26 cellular contexts compared by ENCODE assay signal in the genomic region with DNA sequence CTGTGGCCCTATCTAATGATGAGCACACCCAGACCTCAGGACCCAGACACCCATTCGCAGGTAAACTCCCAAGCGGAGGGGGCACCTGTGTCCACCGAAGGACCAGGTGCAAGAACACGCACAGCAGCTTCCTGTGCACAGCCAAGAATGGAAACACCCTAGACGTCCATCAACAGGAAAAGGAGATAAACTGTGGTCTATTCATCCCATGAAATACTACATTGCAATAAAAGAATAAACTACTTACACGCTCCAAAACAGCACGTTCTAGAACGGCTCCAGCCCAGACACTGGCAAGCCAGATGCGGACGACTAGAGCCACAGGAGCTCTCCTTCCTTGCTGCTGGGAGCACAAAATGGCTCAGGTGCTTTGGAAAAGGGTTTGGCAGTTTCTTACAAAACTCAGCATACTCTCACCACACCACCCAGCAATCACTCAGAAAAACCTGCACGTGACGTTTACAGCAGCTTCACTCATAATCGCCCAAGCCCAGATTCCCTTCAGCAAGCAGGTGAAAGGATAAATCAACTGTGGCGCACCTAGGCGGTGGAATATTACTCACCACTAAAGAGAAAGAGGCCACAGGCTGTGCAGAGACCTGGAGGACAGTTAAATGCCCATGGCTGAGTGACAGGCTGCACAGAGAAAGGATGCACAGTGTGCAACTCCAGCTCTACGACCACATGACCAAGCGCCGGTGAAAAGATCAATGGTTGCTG.
"Had no signal": no experiment of that assay in that cellular context is flagged by ENCODE, and none has a peak within 500 bp of the region (broad histone marks: within the 10 kb centered on the region; RNA-seq: fewer than 3 reads in every experiment).

No MANE protein-coding gene starts in this region.

- H3K4me2 ChIP-seq: neural progenitor cell had no signal

- ATAC-seq: gastrocnemius medialis; left lobe of liver; psoas muscle; right cardiac atrium; stimulated activated effector memory CD8-positive, alpha-beta T cell treated with anti-CD3 and anti-CD28 coated beads, Interleukin-12 subunit alpha, Interleukin-12 subunit beta, amount 100 ng/mL, for 72 hours; upper lobe of right lung had no signal

- H3K36me3 ChIP-seq: gastrocnemius medialis, neural progenitor cell, ovary, sigmoid colon, vagina had no signal

- H3K27me3 Mint-ChIP-seq: memory B cell, naive B cell had no signal

- H2AFZ ChIP-seq: neural progenitor cell had no signal

- H3K4me3 ChIP-seq: dorsolateral prefrontal cortex, gastrocnemius medialis, lung, neural progenitor cell, ovary, psoas muscle, sigmoid colon, stomach, testis, tibial artery, upper lobe of right lung, vagina had no signal

- H3K27me3 ChIP-seq: dorsolateral prefrontal cortex, gastrocnemius medialis, neural progenitor cell, ovary, sigmoid colon, stomach, testis, tibial artery, upper lobe of right lung, vagina had no signal

- H3K27ac Mint-ChIP-seq: memory B cell; naive B cell; neural progenitor cell; stimulated activated effector memory CD8-positive, alpha-beta T cell treated with anti-CD3 and anti-CD28 coated beads, Interleukin-12 subunit alpha, Interleukin-12 subunit beta, amount 100 ng/mL, for 72 hours had no signal

- H3K9ac ChIP-seq: neural progenitor cell had no signal

- DNase-seq: dorsolateral prefrontal cortex; effector CD4-positive, alpha-beta T cell; gastrocnemius medialis; head of caudate nucleus; naive B cell; nucleus accumbens; ovary; posterior cingulate gyrus; psoas muscle; right cardiac atrium; sigmoid colon; stimulated activated CD4-positive, alpha-beta T cell treated with anti-CD3 and anti-CD28 coated beads, Interleukin-2, amount 100 ng/mL, for 24 hours; stimulated activated CD4-positive, alpha-beta T cell treated with anti-CD3 and anti-CD28 coated beads, Interleukin-4, amount 100 ng/mL, for 24 hours; stimulated activated naive CD4-positive, alpha-beta T cell treated with Interleukin-2 at 50 U/mL for 16 hours; stomach; testis; tibial artery; upper lobe of right lung had no signal

- H3K27ac ChIP-seq: dorsolateral prefrontal cortex, gastrocnemius medialis, neural progenitor cell, ovary, psoas muscle, sigmoid colon, stomach, testis, tibial artery, upper lobe of right lung, vagina had no signal

- H3K9me3 ChIP-seq: gastrocnemius medialis, ovary, psoas muscle, sigmoid colon, stomach, testis, tibial artery, upper lobe of right lung, vagina had no signal

- FAIRE-seq: keratinocyte had no signal

- H3K36me3 Mint-ChIP-seq: naive B cell, neural progenitor cell had no signal

- H3K9me3 Mint-ChIP-seq: memory B cell; naive B cell; nephron; neural progenitor cell; stimulated activated effector memory CD8-positive, alpha-beta T cell treated with anti-CD3 and anti-CD28 coated beads, Interleukin-12 subunit alpha, Interleukin-12 subunit beta, amount 100 ng/mL, for 72 hours had no signal

- H3K4me3 Mint-ChIP-seq: memory B cell; nephron; neural progenitor cell; stimulated activated effector memory CD8-positive, alpha-beta T cell treated with anti-CD3 and anti-CD28 coated beads, Interleukin-12 subunit alpha, Interleukin-12 subunit beta, amount 100 ng/mL, for 72 hours had no signal

- H3K4me1 ChIP-seq: testis had no signal
